ENCODE assay signal across 10 cellular contexts in the genomic region with DNA sequence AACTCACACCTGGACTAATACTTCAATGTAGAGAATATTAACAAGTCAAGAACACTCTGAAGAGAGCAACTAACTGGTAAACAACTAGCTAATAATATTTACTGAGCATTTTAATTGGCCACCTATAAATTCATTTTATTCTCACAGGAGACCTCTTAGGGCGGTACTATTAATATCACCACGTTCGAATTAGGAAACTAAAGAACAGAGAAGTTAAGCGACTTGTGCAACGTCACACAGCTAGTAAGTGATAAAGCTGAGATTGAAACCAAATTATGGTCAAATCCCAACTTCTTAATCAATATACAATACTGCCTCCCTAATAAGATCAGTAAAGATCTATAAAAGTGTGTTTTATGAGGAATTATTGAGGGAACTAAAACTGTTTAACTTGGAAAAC.
"Had no signal": no experiment of that assay in that cellular context is flagged by ENCODE, and none has a peak within 500 bp of the region (broad histone marks: within the 10 kb centered on the region; RNA-seq: fewer than 3 reads in every experiment).

No MANE protein-coding gene starts in this region.

- H3K4me1 ChIP-seq: HAP-1 had no signal

- H3K4me3 ChIP-seq: GM23248, GM23338, HAP-1 had no signal

- H3K4me2 ChIP-seq: GM23338 had no signal

- H2AFZ ChIP-seq: GM23248, GM23338 had no signal

- H3K9me3 ChIP-seq: HAP-1 had no signal

- DNase-seq: GM23248, GOT3, H7, H9, HCEC 1CT, HFFc6 had no signal

- ATAC-seq: GM23338, HCT116 had no signal

- H3K36me3 ChIP-seq: HAP-1 had no signal

- H3K9ac ChIP-seq: GM23248 had no signal

- FAIRE-seq: H54 had no signal

- H3K27ac ChIP-seq: GM23248 had no signal
